ENCODE assay signal across 1 cellular context in the genomic region with DNA sequence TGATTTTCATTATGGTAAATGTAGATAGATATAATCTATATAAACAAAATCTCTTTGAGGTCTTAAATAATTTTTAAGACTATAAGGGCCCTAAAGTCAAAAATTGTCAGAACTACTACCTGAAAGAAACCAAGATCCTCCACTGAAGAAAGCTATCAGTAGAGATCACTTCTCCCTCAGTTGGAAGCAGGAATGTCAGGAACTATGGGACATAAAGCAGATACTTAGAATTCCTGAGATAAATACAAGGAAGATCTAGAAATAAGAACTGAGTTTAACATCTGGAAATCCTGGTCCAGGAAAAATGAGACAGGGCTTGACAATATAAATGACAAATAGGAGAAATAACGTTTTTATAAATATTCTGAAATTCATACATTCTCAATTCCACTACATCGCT.
TF ChIP-seq lines count a peak whose summit lies in the region.

No MANE protein-coding gene starts in this region.

TF ChIP-seq in SK-N-SH, 30 proteins besides CTCF, POLR2A, EP300 and RAD21 (continued from another document):
- no peak for TF ChIP-seq POLR2AphosphoS5 (IDR thresholded peaks at IDR 0.05; ENCODE audit: low read depth, low read length)
- TF ChIP-seq, protein P1, sequence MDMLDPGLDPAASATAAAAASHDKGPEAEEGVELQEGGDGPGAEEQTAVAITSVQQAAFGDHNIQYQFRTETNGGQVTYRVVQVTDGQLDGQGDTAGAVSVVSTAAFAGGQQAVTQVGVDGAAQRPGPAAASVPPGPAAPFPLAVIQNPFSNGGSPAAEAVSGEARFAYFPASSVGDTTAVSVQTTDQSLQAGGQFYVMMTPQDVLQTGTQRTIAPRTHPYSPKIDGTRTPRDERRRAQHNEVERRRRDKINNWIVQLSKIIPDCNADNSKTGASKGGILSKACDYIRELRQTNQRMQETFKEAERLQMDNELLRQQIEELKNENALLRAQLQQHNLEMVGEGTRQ (IDR thresholded peaks at IDR 0.05; ENCODE audit: borderline replicate concordance, low read depth, low read length) = no peak
- TF ChIP-seq, protein P2, sequence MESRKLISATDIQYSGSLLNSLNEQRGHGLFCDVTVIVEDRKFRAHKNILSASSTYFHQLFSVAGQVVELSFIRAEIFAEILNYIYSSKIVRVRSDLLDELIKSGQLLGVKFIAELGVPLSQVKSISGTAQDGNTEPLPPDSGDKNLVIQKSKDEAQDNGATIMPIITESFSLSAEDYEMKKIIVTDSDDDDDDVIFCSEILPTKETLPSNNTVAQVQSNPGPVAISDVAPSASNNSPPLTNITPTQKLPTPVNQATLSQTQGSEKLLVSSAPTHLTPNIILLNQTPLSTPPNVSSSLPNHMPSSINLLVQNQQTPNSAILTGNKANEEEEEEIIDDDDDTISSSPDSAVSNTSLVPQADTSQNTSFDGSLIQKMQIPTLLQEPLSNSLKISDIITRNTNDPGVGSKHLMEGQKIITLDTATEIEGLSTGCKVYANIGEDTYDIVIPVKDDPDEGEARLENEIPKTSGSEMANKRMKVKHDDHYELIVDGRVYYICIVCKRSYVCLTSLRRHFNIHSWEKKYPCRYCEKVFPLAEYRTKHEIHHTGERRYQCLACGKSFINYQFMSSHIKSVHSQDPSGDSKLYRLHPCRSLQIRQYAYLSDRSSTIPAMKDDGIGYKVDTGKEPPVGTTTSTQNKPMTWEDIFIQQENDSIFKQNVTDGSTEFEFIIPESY (IDR thresholded peaks at IDR 0.05; ENCODE audit: borderline replicate concordance, low read depth) = no peak
TF ChIP-seq in SK-N-SH: peak in this region for 0.
